Comparison of ENCODE assay signal across 8 cellular contexts in the genomic region with DNA sequence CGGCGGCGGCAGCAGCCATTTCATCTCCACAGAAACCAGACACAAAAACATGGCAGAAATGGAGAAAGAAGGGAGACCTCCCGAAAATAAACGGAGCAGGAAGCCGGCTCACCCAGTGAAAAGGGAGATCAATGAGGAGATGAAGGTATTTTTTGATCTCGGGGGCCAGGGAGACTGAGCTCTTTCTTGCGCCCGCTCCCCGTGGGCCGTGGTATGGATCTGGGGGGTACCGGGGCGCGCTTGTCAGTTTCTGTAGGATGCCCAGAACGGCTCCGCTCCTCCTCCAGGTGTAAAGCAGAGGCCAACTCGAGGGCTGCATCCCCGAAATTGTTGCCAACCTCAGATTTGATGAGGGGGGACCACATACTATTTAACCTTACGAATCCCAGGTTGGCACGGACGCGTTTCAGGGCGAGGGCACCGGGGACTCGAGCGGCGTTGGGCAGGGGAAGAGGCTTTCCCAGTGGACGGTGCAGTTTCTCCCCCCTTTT. TPM values are rescaled to one million over a fixed set of nuclear protein-coding genes. Genes with fewer than 3 reads are reported as not detected.
DNase-seq lines count a peak whose midpoint lies in the region; ATAC-seq, FAIRE-seq and TF ChIP-seq lines count a peak whose summit lies in the region.

No MANE protein-coding gene starts in this region.

- DNase-seq in GM12892 (ENCODE audit: insufficient read length), result peak; percentile 17
- no peak for DNase-seq in PC-3
- no peak for DNase-seq in epithelial cell of esophagus (ENCODE audit: low read depth)
- peak; percentile 18 for DNase-seq in neural crest cell (ENCODE audit: low read depth, low spot score)
- DNase-seq in DMS79 treated with DMSO at 0.1 percent for 48 hours (lab: John Stamatoyannopoulos, UW), result no peak
- DNase-seq in hippocampal formation (lab: John Stamatoyannopoulos, UW), result no peak

- peak overlapping the region; percentile 87 for H3K4me2 ChIP-seq in PC-3 (ENCODE audit: low read length)

- POLR2A ChIA-PET in PC-3 (lab: Charles Lee; ENCODE audit: unreplicated experiment), result no interaction called here

- FAIRE-seq in GM12892 (lab: Jason Lieb, UNC), result no peak

- no peaks in the 10 kb centered on the region for H4K20me1 ChIP-seq in PC-3 (ENCODE audit: low read length)

- H3K4me3 ChIP-seq in PC-3 (ENCODE audit: low read length), result peak overlapping the region; percentile 74
- peak overlapping the region; percentile 46 for H3K4me3 ChIP-seq in epithelial cell of esophagus (ENCODE audit: low read length)

- BruUV-seq in PC-3 (replicated peaks; lab: Mats Ljungman, UMichigan), result no TSS peak

- no peaks in the 10 kb centered on the region for H3K79me2 ChIP-seq in PC-3 (ENCODE audit: low read length)

- H3F3A ChIP-seq in PC-3 (ENCODE audit: low read length, unreplicated experiment), result no peaks in the 10 kb centered on the region

- TF ChIP-seq CTCF in PC-3 (conservative IDR thresholded peaks at IDR 0.05; ENCODE audit: low read depth, low read length) (no peak), epithelial cell of esophagus (IDR thresholded peaks at IDR 0.05; ENCODE audit: insufficient read depth, low read depth, low read length, missing control alignments) (no peak), neural crest cell (conservative IDR thresholded peaks at IDR 0.05) (no peak)

- no peak overlapping the region for H3K27ac ChIP-seq in PC-3 (ENCODE audit: low read length)

- H3K9me3 Mint-ChIP-seq in neural crest cell, result no peaks in the 10 kb centered on the region

- H3K4me1 Mint-ChIP-seq in neural crest cell, result peaks cover 24% of the 10 kb centered on the region

- no peaks in the 10 kb centered on the region for H3K36me3 Mint-ChIP-seq in neural crest cell (ENCODE audit: low read depth)

- CTCF ChIA-PET in PC-3 (lab: Charles Lee), result no interaction called here

- intact Hi-C loops in PC-3 (cut with micrococcal nuclease), result no loop called here

- ATAC-seq in PC-3 (no peak), HG03378 (IDR thresholded peaks at IDR 0.05; ENCODE audit: unreplicated experiment) (no peak), HG03135 (IDR thresholded peaks at IDR 0.05; ENCODE audit: unreplicated experiment) (no peak)

- TF ChIP-seq POLR2A in GM12892 (IDR thresholded peaks at IDR 0.05; ENCODE audit: low read depth, low read length), result no peak

- H3K4me1 ChIP-seq in PC-3 (ENCODE audit: insufficient read depth, low read length), result no peaks in the 10 kb centered on the region

- H3K9me3 ChIP-seq in PC-3 (ENCODE audit: low read length), result no peaks in the 10 kb centered on the region

- H3K9me2 ChIP-seq in PC-3 (replicated peaks; ENCODE audit: low read length), result no peaks in the 10 kb centered on the region

- H3K27me3 ChIP-seq in PC-3 (ENCODE audit: low read length), result peaks cover 62% of the 10 kb centered on the region

- H2AFZ ChIP-seq in PC-3 (ENCODE audit: low read length), result peak overlapping the region; percentile 93

- H3K9ac ChIP-seq in PC-3 (ENCODE audit: low read length), result no peak overlapping the region

- peak overlapping the region; percentile 90 for H3K27ac Mint-ChIP-seq in neural crest cell (ENCODE audit: unreplicated experiment)

- H3K4me3 Mint-ChIP-seq in neural crest cell, result no peak overlapping the region

- H3K27me3 Mint-ChIP-seq in neural crest cell (ENCODE audit: low read depth), result peaks cover 28% of the 10 kb centered on the region

- H3K36me3 ChIP-seq in PC-3 (ENCODE audit: low read depth, low read length), result no peaks in the 10 kb centered on the region

RNA-seq across cellular contexts. Expression of gene SOBP, which starts 0.7 kb away (rescaled TPM):
- 0.19 TPM for polyA plus RNA-seq in GM12892 (2012; ENCODE audit: missing spikeins)
- total RNA-seq in PC-3 (2014; rRNA removed), result 0.15 and 0.17 TPM in 2 replicates
- total RNA-seq in neural crest cell, result 23.0 and 24.0 TPM in 2 replicates

RNA-seq across cellular contexts. Expression of gene PDSS2, which starts 31.2 kb away (rescaled TPM):
- 7.9 TPM for polyA plus RNA-seq in GM12892 (2012; ENCODE audit: missing spikeins)
- total RNA-seq in PC-3 (2014; rRNA removed) (5.4 and 6.6 TPM in 2 replicates), neural crest cell (12.1 and 14.9 TPM in 2 replicates)

Comparison
In these comparisons a context has a peak if more than half of its experiments do, and no peak if none do; other contexts are left out.
1. DNase-seq: peak in GM12892 (single experiment) and neural crest cell (single experiment); none in PC-3 (single experiment), epithelial cell of esophagus (single experiment), DMS79 treated with DMSO at 0.1 percent for 48 hours (single experiment) and hippocampal formation (0 of 2).
2. RNA of gene SOBP, which starts 0.7 kb away (total RNA-seq): 23.0 to 24.0 TPM in neural crest cell; 0.15 to 0.17 TPM in PC-3; every median in the first group is over 10 times any median in the second.